Comparison of ENCODE assay signal across 14 cellular contexts in the genomic region with DNA sequence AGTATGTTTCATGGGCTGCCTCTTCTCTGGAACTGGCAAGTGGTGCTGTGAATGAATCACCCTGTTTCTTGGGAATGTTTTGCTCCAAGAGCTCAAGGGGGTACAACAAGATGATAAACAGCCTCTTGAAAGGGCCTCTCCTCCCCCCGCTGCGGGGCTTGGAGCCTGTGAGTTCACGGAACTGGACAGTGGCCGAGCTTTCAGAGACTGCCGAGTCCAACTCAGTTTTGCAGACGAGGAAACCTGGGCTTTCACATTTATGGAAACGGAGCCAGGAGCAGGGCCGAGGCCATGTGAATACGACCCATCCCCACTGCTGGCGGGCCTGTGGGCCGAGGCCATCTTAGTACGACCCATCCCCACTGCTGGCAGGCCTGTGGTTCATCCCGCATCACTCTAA. TPM values are rescaled to one million over a fixed set of nuclear protein-coding genes. Genes with fewer than 3 reads are reported as not detected.
DNase-seq lines count a peak whose midpoint lies in the region; ATAC-seq, FAIRE-seq and TF ChIP-seq lines count a peak whose summit lies in the region.
"Had no signal": no experiment of that assay in that cellular context is flagged by ENCODE, and none has a peak within 500 bp of the region (broad histone marks: within the 10 kb centered on the region; RNA-seq: fewer than 3 reads in every experiment).

No MANE protein-coding gene starts in this region.

- POLR2A ChIA-PET in HepG2 (lab: Yijun Ruan, JAX) = interaction anchor here (1.0 kb wide), 1 partner anchor 16 kb away, joined by 3 read pairs; no protein-coding TSS in a partner anchor

- DNase-seq in HepG2 (ENCODE audit: low spot score) = no peak
- no peak for DNase-seq in right lobe of liver
- DNase-seq in Right ventricle myocardium superior = peak; percentile 90
- DNase-seq in pancreas = peak in 1 of 6 donors; percentile 38
- DNase-seq in left lobe of liver (ENCODE audit: low spot score) = no peak
- no peak for DNase-seq in SIG-M5 (lab: John Stamatoyannopoulos, UW)
- no peak for DNase-seq in NCI-H2107 (lab: John Stamatoyannopoulos, UW)
- no peak for DNase-seq in WERI-Rb-1
- DNase-seq: activated effector memory CD4-positive, alpha-beta T cell treated with anti-CD3 and anti-CD28 coated beads, Interleukin-2, amount 50 U/mL, for 16 hours; cortex of kidney; DMS79 treated with DMSO at 0.1 percent for 48 hours; naive B cell; NCI-H1092 treated with DMSO at 0.1 percent for 48 hours had no signal

- H3K27me3 ChIP-seq in HepG2 (ENCODE audit: control insufficient read depth in 1 of 2, insufficient read depth in 2 of 2, low read length in 2 of 2) (no peaks in the 10 kb centered on the region), right lobe of liver (no peaks in the 10 kb centered on the region), pancreas (no peaks in the 10 kb centered on the region), WERI-Rb-1 (ENCODE audit: insufficient read depth, low read depth, severe bottlenecking) (no peaks in the 10 kb centered on the region)

- in situ Hi-C loops in HepG2 (cut with HindIII; ENCODE audit: extremely low pct_ligation_motif_present, low pct_unique_long_range_greater_than_20kb) = no loop called here

- TF ChIP-seq CTCF in HepG2 (CRISPR knock-in tag; IDR thresholded peaks at IDR 0.05) (no peak), right lobe of liver (IDR thresholded peaks at IDR 0.05) (no peak), pancreas (IDR thresholded peaks at IDR 0.05) (no peak), WERI-Rb-1 (IDR thresholded peaks at IDR 0.05; ENCODE audit: low read depth, low read length) (no peak)

- no peak for TF ChIP-seq RAD21 in HepG2 (CRISPR knock-in tag; IDR thresholded peaks at IDR 0.05)

- H3K9me3 ChIP-seq in HepG2 (ENCODE audit: low read length) = no peaks in the 10 kb centered on the region
- H3K9me3 ChIP-seq in right lobe of liver = no peaks in the 10 kb centered on the region
- no peaks in the 10 kb centered on the region for H3K9me3 ChIP-seq in pancreas
- no peaks in the 10 kb centered on the region for H3K9me3 ChIP-seq in WERI-Rb-1 (ENCODE audit: severe bottlenecking)
- H3K9me3 ChIP-seq: A549 had no signal

- CTCF ChIA-PET in HepG2 (lab: Yijun Ruan, JAX; ENCODE audit: low intra/inter-chr PET ratio, low total read pairs) = no interaction called here

- H3K79me2 ChIP-seq in HepG2 (ENCODE audit: insufficient read depth, low read length) = no peaks in the 10 kb centered on the region

- WGBS in HepG2 (ENCODE audit: low lambda C conversion rate) = 51% methylated on average over 13 of the region's 13 CpGs
- 87% methylated on average over 6 of the region's 13 CpGs for WGBS in right lobe of liver (ENCODE audit: insufficient coverage, low coverage, low lambda C conversion rate, missing lambda C conversion rate)
- WGBS in pancreas, 2 donors = 81 to 83% methylated on average over 13 of the region's 13 CpGs

- H3K4me2 ChIP-seq in HepG2 (ENCODE audit: low read depth, low read length) = peak overlapping the region; percentile 41
- H3K4me2 ChIP-seq: A549 had no signal

- TF ChIP-seq EP300 in HepG2 (IDR thresholded peaks at IDR 0.05; ENCODE audit: low read depth in 2 of 2, low read length in 2 of 2) (no peak), HepG2 (CRISPR knock-in tag; IDR thresholded peaks at IDR 0.05; ENCODE audit: borderline replicate concordance) (no peak)

- no peak overlapping the region for H3K9ac ChIP-seq in HepG2 (ENCODE audit: insufficient read depth, low read depth, low read length)

- intact Hi-C loops in HepG2 (cut with micrococcal nuclease; ENCODE audit: unreplicated experiment) (no loop called here), right lobe of liver (cut with DNase I) (no loop called here), Right ventricle myocardium superior (cut with DNase I) (no loop called here), pancreas (cut with DNase I) (no loop called here)

- TF ChIP-seq POLR2A in HepG2 (IDR thresholded peaks at IDR 0.05; ENCODE audit: insufficient read depth in 1 of 2, low read depth in 2 of 2, low read length in 2 of 2) (no peak), right lobe of liver (IDR thresholded peaks at IDR 0.05) (no peak)

- FAIRE-seq in HepG2 (lab: Jason Lieb, UNC) (no peak), pancreas (lab: Jason Lieb, UNC) (no peak)
- FAIRE-seq: A549 had no signal

- H3K36me3 ChIP-seq in HepG2 (replicated peaks in 1 of 2; ENCODE audit: control insufficient read depth in 1 of 2, insufficient read depth in 2 of 2, low read length in 2 of 2) (no peaks in the 10 kb centered on the region), right lobe of liver (no peaks in the 10 kb centered on the region), pancreas (no peaks in the 10 kb centered on the region), WERI-Rb-1 (no peaks in the 10 kb centered on the region)

- no peak overlapping the region for H3K27ac ChIP-seq in HepG2 (ENCODE audit: extremely low read length, insufficient read depth, low read length)
- H3K27ac ChIP-seq in right lobe of liver = no peak overlapping the region
- no peak overlapping the region for H3K27ac ChIP-seq in pancreas
- no peak overlapping the region for H3K27ac ChIP-seq in WERI-Rb-1

- H4K20me1 ChIP-seq in HepG2 (ENCODE audit: insufficient read depth, low read length) = no peaks in the 10 kb centered on the region

- ATAC-seq in HepG2 = no peak
- ATAC-seq in right lobe of liver = no peak
- ATAC-seq in Right ventricle myocardium superior (ENCODE audit: poor library complexity) = peak; percentile 77
- ATAC-seq in pancreas = peak in 3 of 4 donors; percentile 10 to 39 (median 39)
- no peak for ATAC-seq in left lobe of liver
- ATAC-seq: A549 had no signal

- BruUV-seq in HepG2 (replicated peaks; lab: Mats Ljungman, UMichigan) = no TSS peak

- H2AFZ ChIP-seq in HepG2 (ENCODE audit: low read length) = no peak overlapping the region

- H3K4me3 ChIP-seq in HepG2 (replicated peaks in 1 of 3; ENCODE audit: insufficient read depth in 1 of 3, low read depth in 2 of 3, low read length in 3 of 3) (no peak overlapping the region), right lobe of liver (no peak overlapping the region), pancreas (no peak overlapping the region), WERI-Rb-1 (ENCODE audit: low read depth, low read length) (no peak overlapping the region)
- H3K4me3 ChIP-seq: A549 had no signal

- peaks cover 44% of the 10 kb centered on the region for H3K4me1 ChIP-seq in HepG2 (ENCODE audit: insufficient read depth, low read length)
- no peaks in the 10 kb centered on the region for H3K4me1 ChIP-seq in right lobe of liver
- no peaks in the 10 kb centered on the region for H3K4me1 ChIP-seq in pancreas

RNA-seq across cellular contexts. Expression of gene SRC, which starts 18.2 kb away (rescaled TPM):
- total RNA-seq in HepG2 (2016; rRNA removed; fragmentation: Illumina TruSeq; extraction: Trizol) (54.7 and 59.7 TPM in 2 replicates), right lobe of liver (10 to 100 TPM in 4 of 6 experiments, 1 to 10 TPM in 2; 3.1 to 17.3 (median 11.2) TPM), Right ventricle myocardium superior (6.7 TPM), pancreas (10 to 100 TPM; 21.3 to 78.4 (median 31.3) TPM), left lobe of liver (9.6 TPM)
- 18.4 and 21.0 TPM in 2 replicates for total RNA-seq in HepG2 (2016; cell fraction: cytosol; rRNA removed; fragmentation: Illumina TruSeq; extraction: Trizol; ENCODE audit: low read depth)
- total RNA-seq in HepG2 (2016; cell fraction: insoluble cytoplasmic fraction; rRNA removed; fragmentation: Illumina TruSeq; extraction: Trizol) = 48.2 and 56.8 TPM in 2 replicates
- total RNA-seq in HepG2 (2016; cell fraction: membrane; rRNA removed; fragmentation: Illumina TruSeq; extraction: Trizol) = 25.3 and 30.3 TPM in 2 replicates
- 60.1 and 65.6 TPM in 2 replicates for total RNA-seq in HepG2 (2016; cell fraction: nucleus; rRNA removed; fragmentation: Illumina TruSeq; extraction: Trizol)
- polyA plus RNA-seq in HepG2 (2011; rRNA removed) (192 and 229 TPM in 2 replicates), pancreas (10 to 100 TPM; 64.6 to 75.2 TPM)
- polyA plus RNA-seq in HepG2 (2011; cell fraction: cytosol; rRNA removed) = 97.4 and 112 TPM in 2 replicates
- polyA plus RNA-seq in HepG2 (2011; cell fraction: nucleus; rRNA removed) = 448 and 459 TPM in 2 replicates
- 148 and 158 TPM in 2 replicates for polyA plus RNA-seq in HepG2 (2012)
- 3.4 and 4.0 TPM in 2 replicates for polyA plus RNA-seq in HepG2 (2016; cell fraction: cytosol; fragmentation: Illumina TruSeq; extraction: Trizol; ENCODE audit: low read depth)
- 43.5 and 52.9 TPM in 2 replicates for polyA plus RNA-seq in HepG2 (2016; cell fraction: insoluble cytoplasmic fraction; fragmentation: Illumina TruSeq; extraction: Trizol; ENCODE audit: low read depth)
- polyA plus RNA-seq in HepG2 (2016; cell fraction: membrane; fragmentation: Illumina TruSeq; extraction: Trizol; ENCODE audit: low read depth) = 13.5 and 16.0 TPM in 2 replicates
- 92.1 and 101 TPM in 2 replicates for polyA plus RNA-seq in HepG2 (2016; cell fraction: nucleus; fragmentation: Illumina TruSeq; extraction: Trizol; ENCODE audit: insufficient read depth, low read depth)
- polyA minus RNA-seq in HepG2 (2011; rRNA and poly(A)+ RNA removed; ENCODE audit: low replicate concordance) = 0.87 and 280 TPM in 2 replicates
- 92.5 and 127 TPM in 2 replicates for polyA minus RNA-seq in HepG2 (2011; cell fraction: cytosol; rRNA and poly(A)+ RNA removed)
- 209 and 267 TPM in 2 replicates for polyA minus RNA-seq in HepG2 (2011; cell fraction: nucleus; rRNA and poly(A)+ RNA removed)

RNA-seq across cellular contexts. Expression of gene MANBAL, which starts 38.3 kb away (rescaled TPM):
- total RNA-seq in HepG2 (2016; rRNA removed; fragmentation: Illumina TruSeq; extraction: Trizol) (16.5 and 18.6 TPM in 2 replicates), right lobe of liver (10 to 100 TPM; 11.4 to 16.0 (median 12.8) TPM), Right ventricle myocardium superior (18.6 TPM), pancreas (10 to 100 TPM in 5 of 6 donors, 1 to 10 TPM in 1; 9.0 to 17.8 (median 15.7) TPM), left lobe of liver (12.3 TPM)
- 10.8 and 15.2 TPM in 2 replicates for total RNA-seq in HepG2 (2016; cell fraction: cytosol; rRNA removed; fragmentation: Illumina TruSeq; extraction: Trizol; ENCODE audit: low read depth)
- total RNA-seq in HepG2 (2016; cell fraction: insoluble cytoplasmic fraction; rRNA removed; fragmentation: Illumina TruSeq; extraction: Trizol) = 15.1 and 16.2 TPM in 2 replicates
- 25.3 and 29.5 TPM in 2 replicates for total RNA-seq in HepG2 (2016; cell fraction: membrane; rRNA removed; fragmentation: Illumina TruSeq; extraction: Trizol)
- total RNA-seq in HepG2 (2016; cell fraction: nucleus; rRNA removed; fragmentation: Illumina TruSeq; extraction: Trizol) = 15.3 and 19.6 TPM in 2 replicates
- polyA plus RNA-seq in HepG2 (2011; rRNA removed) (70.2 and 74.1 TPM in 2 replicates), pancreas (10 to 100 TPM; 28.5 to 42.1 TPM)
- 93.3 and 98.4 TPM in 2 replicates for polyA plus RNA-seq in HepG2 (2011; cell fraction: cytosol; rRNA removed)
- polyA plus RNA-seq in HepG2 (2011; cell fraction: nucleus; rRNA removed) = 35.2 and 44.3 TPM in 2 replicates
- 45.7 and 46.8 TPM in 2 replicates for polyA plus RNA-seq in HepG2 (2012)
- 48.1 and 71.4 TPM in 2 replicates for polyA plus RNA-seq in HepG2 (2016; cell fraction: cytosol; fragmentation: Illumina TruSeq; extraction: Trizol; ENCODE audit: low read depth)
- 55.8 and 57.5 TPM in 2 replicates for polyA plus RNA-seq in HepG2 (2016; cell fraction: insoluble cytoplasmic fraction; fragmentation: Illumina TruSeq; extraction: Trizol; ENCODE audit: low read depth)
- 67.6 and 91.3 TPM in 2 replicates for polyA plus RNA-seq in HepG2 (2016; cell fraction: membrane; fragmentation: Illumina TruSeq; extraction: Trizol; ENCODE audit: low read depth)
- polyA plus RNA-seq in HepG2 (2016; cell fraction: nucleus; fragmentation: Illumina TruSeq; extraction: Trizol; ENCODE audit: insufficient read depth, low read depth) = 68.3 and 69.5 TPM in 2 replicates
- polyA minus RNA-seq in HepG2 (2011; rRNA and poly(A)+ RNA removed; ENCODE audit: low replicate concordance) = 47.1 and 62.0 TPM in 2 replicates
- 11.5 and 14.7 TPM in 2 replicates for polyA minus RNA-seq in HepG2 (2011; cell fraction: cytosol; rRNA and poly(A)+ RNA removed)
- 7.6 and 12.7 TPM in 2 replicates for polyA minus RNA-seq in HepG2 (2011; cell fraction: nucleus; rRNA and poly(A)+ RNA removed)

Comparison
In these comparisons a context has a peak if more than half of its experiments do, and no peak if none do; other contexts are left out.
1. ATAC-seq: peak in Right ventricle myocardium superior (single experiment) and pancreas (3 of 4); none in HepG2 (single experiment), right lobe of liver (0 of 4) and left lobe of liver (single experiment).